ENCODE assay signal across 15 cellular contexts in the genomic region with DNA sequence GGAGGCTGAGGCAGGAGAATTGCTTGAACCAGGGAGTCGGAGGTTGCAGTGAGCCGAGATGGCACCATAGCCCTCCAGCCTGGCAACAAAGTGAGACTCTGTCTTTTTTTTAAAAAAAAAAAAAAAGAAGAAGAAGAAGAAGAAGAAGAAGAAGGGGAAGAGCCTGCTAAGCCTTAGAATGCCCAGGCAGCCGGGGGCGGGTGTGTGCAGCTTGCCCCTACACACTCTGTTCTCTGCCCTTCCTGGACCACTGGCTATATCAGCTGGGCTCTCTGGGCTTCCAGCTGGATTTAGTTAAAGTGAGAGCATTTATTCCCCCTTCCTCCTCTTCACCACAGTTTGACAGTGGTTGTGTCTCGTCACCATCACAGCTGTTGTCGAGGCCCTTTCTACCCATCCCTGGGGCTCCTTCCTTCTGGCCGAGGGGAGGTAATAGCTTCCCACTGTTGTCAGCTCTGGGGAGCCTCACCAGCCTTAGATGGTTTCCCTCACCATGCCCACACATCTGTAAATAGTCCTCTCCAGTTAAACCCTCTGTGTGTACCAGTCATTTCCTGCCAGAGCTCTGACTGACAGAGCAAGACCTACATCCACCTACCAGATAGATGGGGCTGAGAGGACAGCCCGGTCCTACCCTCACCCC.
A peak's percentile ranks its signal among the peaks of the same experiment; 100 is the strongest.
DNase-seq lines count a peak whose midpoint lies in the region; ATAC-seq, FAIRE-seq and TF ChIP-seq lines count a peak whose summit lies in the region.
"Had no signal": no experiment of that assay in that cellular context is flagged by ENCODE, and none has a peak within 500 bp of the region (broad histone marks: within the 10 kb centered on the region; RNA-seq: fewer than 3 reads in every experiment).

No MANE protein-coding gene starts in this region.

- no peak for TF ChIP-seq CTCF in natural killer cell (IDR thresholded peaks at IDR 0.05)

- CTCF ChIA-PET in activated CD4-positive, alpha-beta memory T cell treated with anti-CD3 and anti-CD28 coated beads, Interleukin-2, amount 10 ng/mL, durations not matched to agents 7 days and 5 days (lab: Charles Lee) = interaction anchor here (0.6 to 1.2 kb wide), 4 partner anchors 9 to 173 kb away, joined by 3 to 6 read pairs (median 4); no protein-coding TSS in a partner anchor

- no peak for DNase-seq in activated CD4-positive, CD25-positive, alpha-beta regulatory T cell (lab: John Stamatoyannopoulos, UW)
- DNase-seq in Jurkat, Clone E6-1 (ENCODE audit: low read depth, low spot score) = peak; percentile 47
- DNase-seq in activated CD4-positive, alpha-beta memory T cell treated with anti-CD3 and anti-CD28 coated beads, Interleukin-2, amount 10 ng/mL, durations not matched to agents 7 days and 5 days = no peak
- no peak for DNase-seq in natural killer cell
- DNase-seq in small intestine = no peak
- DNase-seq in NCI-H345 treated with DMSO at 0.1 percent for 48 hours (lab: John Stamatoyannopoulos, UW; ENCODE audit: unreplicated experiment) = no peak
- DNase-seq: DMS53, HFFc6, hypothalamus had no signal

- H3K9me3 ChIP-seq in small intestine (ENCODE audit: control insufficient read depth, low read depth) = no peaks in the 10 kb centered on the region
- H3K9me3 ChIP-seq: SJSA1, suprapubic skin had no signal

- H3K27ac Mint-ChIP-seq in activated CD4-positive, alpha-beta memory T cell treated with anti-CD3 and anti-CD28 coated beads, Interleukin-2, amount 10 ng/mL, durations not matched to agents 7 days and 5 days = peak overlapping the region; percentile 52
- peak overlapping the region; percentile 67 to 90 for H3K27ac Mint-ChIP-seq in natural killer cell
- H3K27ac Mint-ChIP-seq: HFFc6 had no signal

- peak; percentile 75 for ATAC-seq in activated CD4-positive, CD25-positive, alpha-beta regulatory T cell treated with anti-CD3 and anti-CD28 coated beads, Interleukin-2, amount 50 U/mL, for 24 hours
- ATAC-seq in natural killer cell = peak; percentile 63 to 82 (median 77)
- no peak for ATAC-seq in HG03354 (IDR thresholded peaks at IDR 0.05; ENCODE audit: poor library complexity, severe bottlenecking, unreplicated experiment)

- no peaks in the 10 kb centered on the region for H3K9me3 Mint-ChIP-seq in activated CD4-positive, alpha-beta memory T cell treated with anti-CD3 and anti-CD28 coated beads, Interleukin-2, amount 10 ng/mL, durations not matched to agents 7 days and 5 days
- peaks cover 0 to 2% of the 10 kb centered on the region in 2 donors for H3K9me3 Mint-ChIP-seq in natural killer cell
- H3K9me3 Mint-ChIP-seq: HFFc6 had no signal

- POLR2A ChIA-PET in activated CD4-positive, alpha-beta memory T cell treated with anti-CD3 and anti-CD28 coated beads, Interleukin-2, amount 10 ng/mL, durations not matched to agents 7 days and 5 days (lab: Charles Lee) = interaction anchor here (0.9 to 2.3 kb wide), 5 partner anchors 9 to 78 kb away, joined by 3 to 15 read pairs (median 3); no protein-coding TSS in a partner anchor

- H3K36me3 Mint-ChIP-seq in activated CD4-positive, alpha-beta memory T cell treated with anti-CD3 and anti-CD28 coated beads, Interleukin-2, amount 10 ng/mL, durations not matched to agents 7 days and 5 days (ENCODE audit: low read depth) = peaks cover 15% of the 10 kb centered on the region
- H3K36me3 Mint-ChIP-seq in natural killer cell = no peaks in the 10 kb centered on the region

- H3K27me3 Mint-ChIP-seq in activated CD4-positive, alpha-beta memory T cell treated with anti-CD3 and anti-CD28 coated beads, Interleukin-2, amount 10 ng/mL, durations not matched to agents 7 days and 5 days = no peaks in the 10 kb centered on the region
- H3K27me3 Mint-ChIP-seq in natural killer cell (ENCODE audit: low read depth in 2 of 2) = no peaks in the 10 kb centered on the region

- no peaks in the 10 kb centered on the region for H3K27me3 ChIP-seq in small intestine (ENCODE audit: control insufficient read depth in 2 of 2, insufficient read depth in 2 of 2, low read length in 2 of 2)
- H3K27me3 ChIP-seq: SJSA1, suprapubic skin had no signal

- 72 to 92% (median 87%) methylated on average over 8 of the region's 8 CpGs for WGBS in small intestine, 3 donors

- peaks cover 61% of the 10 kb centered on the region for H3K4me1 Mint-ChIP-seq in activated CD4-positive, alpha-beta memory T cell treated with anti-CD3 and anti-CD28 coated beads, Interleukin-2, amount 10 ng/mL, durations not matched to agents 7 days and 5 days
- peaks cover 46 to 70% of the 10 kb centered on the region in 2 donors for H3K4me1 Mint-ChIP-seq in natural killer cell

- H3K36me3 ChIP-seq in small intestine (ENCODE audit: control insufficient read depth in 2 of 2, insufficient read depth in 2 of 2, low read length in 2 of 2) = no peaks in the 10 kb centered on the region
- H3K36me3 ChIP-seq: SJSA1, suprapubic skin had no signal

- no peak overlapping the region for H3K27ac ChIP-seq in small intestine (ENCODE audit: low read depth in 1 of 2, low read length in 1 of 2)
- H3K27ac ChIP-seq: SJSA1, suprapubic skin had no signal

- intact Hi-C loops in natural killer cell (cut with micrococcal nuclease) = no loop called here

- H3K4me1 ChIP-seq in small intestine (ENCODE audit: control insufficient read depth in 2 of 2, insufficient read depth in 1 of 2, low read depth in 1 of 2, low read length in 1 of 2) = peaks cover 0 to 2% of the 10 kb centered on the region in 2 donors

- no peak overlapping the region for H3K4me3 Mint-ChIP-seq in activated CD4-positive, alpha-beta memory T cell treated with anti-CD3 and anti-CD28 coated beads, Interleukin-2, amount 10 ng/mL, durations not matched to agents 7 days and 5 days
- H3K4me3 Mint-ChIP-seq in natural killer cell = peak overlapping the region; percentile 32
- H3K4me3 Mint-ChIP-seq: HFFc6 had no signal

- no peak for FAIRE-seq in small intestine (lab: Jason Lieb, UNC)
- FAIRE-seq: bronchial epithelial cell, endothelial cell of umbilical vein had no signal

- H3K4me3 ChIP-seq in Jurkat, Clone E6-1 (ENCODE audit: low read length) = no peak overlapping the region
- no peak overlapping the region for H3K4me3 ChIP-seq in small intestine (ENCODE audit: low read depth in 1 of 2, low read length in 2 of 2)
- H3K4me3 ChIP-seq: SJSA1, suprapubic skin had no signal
